In the genomic region with DNA sequence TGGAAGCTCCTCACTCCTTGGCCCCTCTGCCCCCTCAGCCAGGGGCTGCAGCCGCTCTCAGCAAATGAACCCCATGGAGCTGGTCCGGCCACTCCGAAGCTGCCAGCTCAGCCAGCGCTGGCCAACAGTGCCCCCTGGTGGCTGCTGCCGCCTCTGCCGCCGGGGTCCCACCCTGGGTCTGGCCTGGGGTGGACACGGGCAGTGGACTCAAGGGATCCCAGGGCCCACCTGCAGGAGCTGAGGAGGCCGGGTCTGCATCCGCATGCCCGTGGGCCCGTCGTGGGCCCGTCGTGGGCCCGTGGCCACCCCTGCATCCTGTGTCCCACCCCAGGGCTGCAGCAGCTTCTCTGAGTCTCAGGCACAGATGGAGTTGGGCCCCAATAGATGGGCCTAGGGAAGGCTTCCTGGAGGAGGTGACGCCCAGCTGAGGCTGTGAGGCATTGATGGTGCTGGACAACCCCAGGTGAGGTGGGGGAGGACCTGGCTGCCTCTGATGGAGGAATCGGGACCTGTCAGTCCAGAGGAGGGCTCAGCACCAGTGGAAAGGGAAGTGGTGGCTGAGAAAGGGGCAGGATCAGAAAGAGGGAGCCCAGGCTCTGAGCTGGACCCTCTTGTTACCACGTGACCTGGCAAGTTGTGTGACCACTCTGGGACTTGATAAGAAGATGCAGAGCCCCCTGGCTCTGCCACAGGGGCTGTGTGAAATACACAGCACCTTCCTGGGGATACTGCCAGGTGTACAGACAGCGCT, we compare ENCODE assay signal across 8 cellular contexts.
DNase-seq lines count a peak whose midpoint lies in the region; ATAC-seq and TF ChIP-seq lines count a peak whose summit lies in the region.

No MANE protein-coding gene starts in this region.

- no peaks in the 10 kb centered on the region for H3K9me3 Mint-ChIP-seq in CD4-positive, alpha-beta T cell

- no peaks in the 10 kb centered on the region for H3K36me3 Mint-ChIP-seq in CD4-positive, alpha-beta T cell (ENCODE audit: low read depth)

- no peak overlapping the region for H3K27ac ChIP-seq in CD4-positive, alpha-beta T cell (ENCODE audit: low read depth, low read length)
- H3K27ac ChIP-seq in HL-60 (replicated peaks), result no peak overlapping the region
- H3K27ac ChIP-seq in body of pancreas, result no peak overlapping the region

- no peak for TF ChIP-seq POLR2A in body of pancreas (IDR thresholded peaks at IDR 0.05)
- TF ChIP-seq POLR2A in lower leg skin (IDR thresholded peaks at IDR 0.05), result no peak

- H3K9me3 ChIP-seq in CD4-positive, alpha-beta T cell (ENCODE audit: control insufficient read depth, low read length), result no peaks in the 10 kb centered on the region
- no peaks in the 10 kb centered on the region for H3K9me3 ChIP-seq in body of pancreas

- intact Hi-C loops in CD4-positive, alpha-beta T cell (cut with DNase I, micrococcal nuclease), result loop anchor here in 1 of 2 experiments (5.0 kb wide), 1 partner anchor 422 kb away; no protein-coding TSS in a partner anchor
- intact Hi-C loops in body of pancreas (cut with DNase I) (loop anchor here (10.0 kb wide), 1 partner anchor 721 kb away; no protein-coding TSS in a partner anchor), lower leg skin (cut with DNase I; ENCODE audit: low total_unique reads) (loop anchor here (10.0 kb wide), 1 partner anchor 601 kb away; no protein-coding TSS in a partner anchor)

- TF ChIP-seq CTCF in CD4-positive, alpha-beta T cell (IDR thresholded peaks at IDR 0.05), result peak; percentile 85
- peak; percentile 35 for TF ChIP-seq CTCF in HL-60 (IDR thresholded peaks at IDR 0.05; ENCODE audit: insufficient read depth, low read length)
- TF ChIP-seq CTCF in body of pancreas (IDR thresholded peaks at IDR 0.05), result peak; percentile 81 to 97 (median 91)
- peak in 1 of 3 donors; percentile 64 for TF ChIP-seq CTCF in lower leg skin (IDR thresholded peaks at IDR 0.05)

- H3K4me3 Mint-ChIP-seq in CD4-positive, alpha-beta T cell, result no peak overlapping the region

- H3K36me3 ChIP-seq in body of pancreas (replicated peaks in 1 of 2; ENCODE audit: insufficient read depth in 1 of 2, low read depth in 2 of 2), result no peaks in the 10 kb centered on the region

- WGBS in body of pancreas, 2 donors, result 12 to 53% methylated on average over 4 to 20 of the region's 20 CpGs
- WGBS in lower leg skin, 2 donors, result 22 to 63% methylated on average over 4 to 11 of the region's 20 CpGs

- no peak overlapping the region for H3K27ac Mint-ChIP-seq in CD4-positive, alpha-beta T cell

- peak; percentile 17 to 71 (median 42) for DNase-seq in CD4-positive, alpha-beta T cell
- DNase-seq in HL-60 (ENCODE audit: low read depth in 1 of 2, low spot score in 1 of 2) (peak; percentile 7 to 46), T-helper 2 cell (peak in 4 of 5 experiments; percentile 20 to 37 (median 28)), body of pancreas (peak; percentile 58 to 76 (median 66)), lower leg skin (ENCODE audit: low spot score in 2 of 2) (peak; percentile 38 to 91)
- peak; percentile 24 to 62 (median 39) for DNase-seq in stimulated activated CD4-positive, alpha-beta T cell treated with anti-CD3 and anti-CD28 coated beads, TNF-alpha, amount 100 ng/mL, for 48 hours (ENCODE audit: low read depth in 3 of 3)

- POLR2A ChIA-PET in CD4-positive, alpha-beta T cell (lab: Charles Lee), result no interaction called here

- ATAC-seq in CD4-positive, alpha-beta T cell (ENCODE audit: poor library complexity), result no peak
- ATAC-seq in body of pancreas, result peak; percentile 66
- no peak for ATAC-seq in HG02938 (IDR thresholded peaks at IDR 0.05; ENCODE audit: unreplicated experiment)
- ATAC-seq in HG02610 (IDR thresholded peaks at IDR 0.05; ENCODE audit: unreplicated experiment), result no peak

- H3K27me3 ChIP-seq in CD4-positive, alpha-beta T cell (ENCODE audit: control insufficient read depth, insufficient read depth, low read length), result peaks cover 4% of the 10 kb centered on the region
- H3K27me3 ChIP-seq in HL-60 (ENCODE audit: insufficient read depth, poor library complexity, severe bottlenecking) (no peaks in the 10 kb centered on the region), body of pancreas (peaks cover 0 to 13% of the 10 kb centered on the region in 2 donors)

- peaks cover 5% of the 10 kb centered on the region for H3K4me1 ChIP-seq in body of pancreas

- H3K4me3 ChIP-seq in HL-60 (replicated peaks; ENCODE audit: insufficient read depth, low read length), result no peak overlapping the region
- H3K4me3 ChIP-seq in body of pancreas, result no peak overlapping the region
- no peak overlapping the region for H3K4me3 ChIP-seq in lower leg skin (ENCODE audit: low read depth, poor library complexity, severe bottlenecking)

- H3K27me3 Mint-ChIP-seq in CD4-positive, alpha-beta T cell, result peaks cover 43% of the 10 kb centered on the region

- H3K4me1 Mint-ChIP-seq in CD4-positive, alpha-beta T cell (ENCODE audit: low read depth), result no peaks in the 10 kb centered on the region

- CTCF ChIA-PET in CD4-positive, alpha-beta T cell (lab: Charles Lee), result interaction anchor here (0.6 to 1.2 kb wide), 3 partner anchors 10 to 352 kb away, joined by 3 read pairs; no protein-coding TSS in a partner anchor
